Comparison of ENCODE assay signal across 1 cellular context in genomic region chr2:11692966-11693521, GRCh38.
TF ChIP-seq lines count a peak whose summit lies in the region.

No MANE protein-coding gene starts in this region.

TF ChIP-seq in HepG2, 621 proteins besides CTCF, POLR2A, EP300 and RAD21 (continued from another document):
- TF ChIP-seq, protein P1, sequence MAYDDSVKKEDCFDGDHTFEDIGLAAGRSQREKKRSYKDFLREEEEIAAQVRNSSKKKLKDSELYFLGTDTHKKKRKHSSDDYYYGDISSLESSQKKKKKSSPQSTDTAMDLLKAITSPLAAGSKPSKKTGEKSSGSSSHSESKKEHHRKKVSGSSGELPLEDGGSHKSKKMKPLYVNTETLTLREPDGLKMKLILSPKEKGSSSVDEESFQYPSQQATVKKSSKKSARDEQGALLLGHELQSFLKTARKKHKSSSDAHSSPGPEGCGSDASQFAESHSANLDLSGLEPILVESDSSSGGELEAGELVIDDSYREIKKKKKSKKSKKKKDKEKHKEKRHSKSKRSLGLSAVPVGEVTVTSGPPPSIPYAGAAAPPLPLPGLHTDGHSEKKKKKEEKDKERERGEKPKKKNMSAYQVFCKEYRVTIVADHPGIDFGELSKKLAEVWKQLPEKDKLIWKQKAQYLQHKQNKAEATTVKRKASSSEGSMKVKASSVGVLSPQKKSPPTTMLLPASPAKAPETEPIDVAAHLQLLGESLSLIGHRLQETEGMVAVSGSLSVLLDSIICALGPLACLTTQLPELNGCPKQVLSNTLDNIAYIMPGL (CRISPR knock-in tag; IDR thresholded peaks at IDR 0.05; ENCODE audit: borderline replicate concordance in 1 of 2, low read depth in 1 of 2) = peak; percentile 36 to 64; a peak in 1 of 4 replicates
- TF ChIP-seq RARA (CRISPR knock-in tag; IDR thresholded peaks at IDR 0.05) (no peak), KAT8 (CRISPR knock-in tag; IDR thresholded peaks at IDR 0.05) (0 out of 2 replicates have a peak, but pooled peaks have one; percentile 30), PAXIP1 (CRISPR knock-in tag; conservative IDR thresholded peaks at IDR 0.05) (peak; percentile 56), ESRRA (CRISPR knock-in tag; IDR thresholded peaks at IDR 0.05; ENCODE audit: low read depth) (peak; percentile 84), ZNF335 (CRISPR knock-in tag; IDR thresholded peaks at IDR 0.05) (0 out of 2 replicates have a peak, but pooled peaks have one; percentile 41), ZFX (CRISPR knock-in tag; IDR thresholded peaks at IDR 0.05; ENCODE audit: low read depth) (0 out of 2 replicates have a peak, but pooled peaks have one; percentile 22), BHLHE40 (IDR thresholded peaks at IDR 0.05; ENCODE audit: low read length) (0 out of 2 replicates have a peak, but pooled peaks have one; percentile 4), KLF13 (CRISPR knock-in tag; IDR thresholded peaks at IDR 0.05) (0 out of 2 replicates have a peak, but pooled peaks have one; percentile 72), SOX13 (IDR thresholded peaks at IDR 0.05) (no peak), SOX13 (CRISPR knock-in tag; conservative IDR thresholded peaks at IDR 0.05 in 1 of 2, IDR thresholded peaks at IDR 0.05 in 1 of 2) (peak in 1 of 2 experiments; percentile 42; a peak in 1 of 4 replicates), FOXA3 (CRISPR knock-in tag; IDR thresholded peaks at IDR 0.05) (no peak; the same call in 1 of the 2 replicates), GATAD2A (CRISPR knock-in tag; IDR thresholded peaks at IDR 0.05) (peak; percentile 69), ZFP36 (IDR thresholded peaks at IDR 0.05; ENCODE audit: borderline replicate concordance, low read depth, low read length, partially characterized antibody) (no peak), E2F1 (CRISPR knock-in tag; IDR thresholded peaks at IDR 0.05) (no peak), STAG1 (CRISPR knock-in tag; IDR thresholded peaks at IDR 0.05) (peak; percentile 69), ZNF331 (CRISPR knock-in tag; IDR thresholded peaks at IDR 0.05) (peak; percentile 58; the same call in 1 of the 2 replicates), XRCC5 (optimal IDR thresholded peaks at IDR 0.05; ENCODE audit: low read length) (peak; percentile 80), PPARG (CRISPR knock-in tag; conservative IDR thresholded peaks at IDR 0.05) (0 out of 2 replicates have a peak, but pooled peaks have one; percentile 16), TEAD3 (CRISPR knock-in tag; optimal IDR thresholded peaks at IDR 0.05; ENCODE audit: borderline replicate concordance) (peak; percentile 19), HNF1B (CRISPR knock-in tag; IDR thresholded peaks at IDR 0.05) (0 out of 2 replicates have a peak, but pooled peaks have one; percentile 48), AHR (CRISPR knock-in tag; IDR thresholded peaks at IDR 0.05) (no peak), CBFB (CRISPR knock-in tag; IDR thresholded peaks at IDR 0.05) (no peak), ZNF317 (CRISPR knock-in tag; IDR thresholded peaks at IDR 0.05) (0 out of 2 replicates have a peak, but pooled peaks have one; percentile 56), HOXA3 (CRISPR knock-in tag; IDR thresholded peaks at IDR 0.05) (peak; percentile 38; the same call in 1 of the 2 replicates), LCORL (IDR thresholded peaks at IDR 0.05) (no peak), LCORL (CRISPR knock-in tag; IDR thresholded peaks at IDR 0.05) (0 out of 2 replicates have a peak, but pooled peaks have one; percentile 41), PHF21A (CRISPR knock-in tag; IDR thresholded peaks at IDR 0.05) (peak; percentile 60; the same call in 1 of the 2 replicates), FUBP1 (CRISPR knock-in tag; IDR thresholded peaks at IDR 0.05; ENCODE audit: borderline replicate concordance) (no peak), NCOR1 (IDR thresholded peaks at IDR 0.05; ENCODE audit: borderline replicate concordance, low read length) (0 out of 2 replicates have a peak, but pooled peaks have one; percentile 43), HDAC1 (CRISPR knock-in tag; IDR thresholded peaks at IDR 0.05) (peak; percentile 22; the same call in 1 of the 2 replicates), ZNF230 (CRISPR knock-in tag; IDR thresholded peaks at IDR 0.05) (0 out of 2 replicates have a peak, but pooled peaks have one; percentile 37), HNF4G (IDR thresholded peaks at IDR 0.05; ENCODE audit: borderline replicate concordance, low read depth, low read length) (peak; percentile 80), HNF4G (CRISPR knock-in tag; IDR thresholded peaks at IDR 0.05; ENCODE audit: borderline replicate concordance, low read depth) (peak; percentile 47; the same call in 1 of the 2 replicates)
- TF ChIP-seq, protein P2, sequence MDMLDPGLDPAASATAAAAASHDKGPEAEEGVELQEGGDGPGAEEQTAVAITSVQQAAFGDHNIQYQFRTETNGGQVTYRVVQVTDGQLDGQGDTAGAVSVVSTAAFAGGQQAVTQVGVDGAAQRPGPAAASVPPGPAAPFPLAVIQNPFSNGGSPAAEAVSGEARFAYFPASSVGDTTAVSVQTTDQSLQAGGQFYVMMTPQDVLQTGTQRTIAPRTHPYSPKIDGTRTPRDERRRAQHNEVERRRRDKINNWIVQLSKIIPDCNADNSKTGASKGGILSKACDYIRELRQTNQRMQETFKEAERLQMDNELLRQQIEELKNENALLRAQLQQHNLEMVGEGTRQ (IDR thresholded peaks at IDR 0.05; ENCODE audit: low read depth, low read length) = peak; percentile 48; the same call in 1 of the 2 replicates
- TF ChIP-seq, protein P2 (CRISPR knock-in tag; IDR thresholded peaks at IDR 0.05; ENCODE audit: borderline replicate concordance) = no peak; the same call in 1 of the 2 replicates
- TF ChIP-seq, protein P3, sequence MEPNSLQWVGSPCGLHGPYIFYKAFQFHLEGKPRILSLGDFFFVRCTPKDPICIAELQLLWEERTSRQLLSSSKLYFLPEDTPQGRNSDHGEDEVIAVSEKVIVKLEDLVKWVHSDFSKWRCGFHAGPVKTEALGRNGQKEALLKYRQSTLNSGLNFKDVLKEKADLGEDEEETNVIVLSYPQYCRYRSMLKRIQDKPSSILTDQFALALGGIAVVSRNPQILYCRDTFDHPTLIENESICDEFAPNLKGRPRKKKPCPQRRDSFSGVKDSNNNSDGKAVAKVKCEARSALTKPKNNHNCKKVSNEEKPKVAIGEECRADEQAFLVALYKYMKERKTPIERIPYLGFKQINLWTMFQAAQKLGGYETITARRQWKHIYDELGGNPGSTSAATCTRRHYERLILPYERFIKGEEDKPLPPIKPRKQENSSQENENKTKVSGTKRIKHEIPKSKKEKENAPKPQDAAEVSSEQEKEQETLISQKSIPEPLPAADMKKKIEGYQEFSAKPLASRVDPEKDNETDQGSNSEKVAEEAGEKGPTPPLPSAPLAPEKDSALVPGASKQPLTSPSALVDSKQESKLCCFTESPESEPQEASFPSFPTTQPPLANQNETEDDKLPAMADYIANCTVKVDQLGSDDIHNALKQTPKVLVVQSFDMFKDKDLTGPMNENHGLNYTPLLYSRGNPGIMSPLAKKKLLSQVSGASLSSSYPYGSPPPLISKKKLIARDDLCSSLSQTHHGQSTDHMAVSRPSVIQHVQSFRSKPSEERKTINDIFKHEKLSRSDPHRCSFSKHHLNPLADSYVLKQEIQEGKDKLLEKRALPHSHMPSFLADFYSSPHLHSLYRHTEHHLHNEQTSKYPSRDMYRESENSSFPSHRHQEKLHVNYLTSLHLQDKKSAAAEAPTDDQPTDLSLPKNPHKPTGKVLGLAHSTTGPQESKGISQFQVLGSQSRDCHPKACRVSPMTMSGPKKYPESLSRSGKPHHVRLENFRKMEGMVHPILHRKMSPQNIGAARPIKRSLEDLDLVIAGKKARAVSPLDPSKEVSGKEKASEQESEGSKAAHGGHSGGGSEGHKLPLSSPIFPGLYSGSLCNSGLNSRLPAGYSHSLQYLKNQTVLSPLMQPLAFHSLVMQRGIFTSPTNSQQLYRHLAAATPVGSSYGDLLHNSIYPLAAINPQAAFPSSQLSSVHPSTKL (CRISPR knock-in tag; IDR thresholded peaks at IDR 0.05) = peak; percentile 74
- TF ChIP-seq, protein P4, sequence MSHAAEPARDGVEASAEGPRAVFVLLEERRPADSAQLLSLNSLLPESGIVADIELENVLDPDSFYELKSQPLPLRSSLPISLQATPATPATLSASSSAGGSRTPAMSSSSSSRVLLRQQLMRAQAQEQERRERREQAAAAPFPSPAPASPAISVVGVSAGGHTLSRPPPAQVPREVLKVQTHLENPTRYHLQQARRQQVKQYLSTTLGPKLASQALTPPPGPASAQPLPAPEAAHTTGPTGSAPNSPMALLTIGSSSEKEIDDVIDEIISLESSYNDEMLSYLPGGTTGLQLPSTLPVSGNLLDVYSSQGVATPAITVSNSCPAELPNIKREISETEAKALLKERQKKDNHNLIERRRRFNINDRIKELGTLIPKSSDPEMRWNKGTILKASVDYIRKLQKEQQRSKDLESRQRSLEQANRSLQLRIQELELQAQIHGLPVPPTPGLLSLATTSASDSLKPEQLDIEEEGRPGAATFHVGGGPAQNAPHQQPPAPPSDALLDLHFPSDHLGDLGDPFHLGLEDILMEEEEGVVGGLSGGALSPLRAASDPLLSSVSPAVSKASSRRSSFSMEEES (CRISPR knock-in tag; IDR thresholded peaks at IDR 0.05) = peak; percentile 28; the same call in 1 of the 2 replicates
